ENCODE assay signal across 31 cellular contexts in genomic region chr6:81480139-81480538, GRCh38.
DNase-seq lines count a peak whose midpoint lies in the region; ATAC-seq and TF ChIP-seq lines count a peak whose summit lies in the region.
"Had no signal": no experiment of that assay in that cellular context is flagged by ENCODE, and none has a peak within 500 bp of the region (broad histone marks: within the 10 kb centered on the region; RNA-seq: fewer than 3 reads in every experiment).

No MANE protein-coding gene starts in this region.

- in situ Hi-C loops in brain microvascular endothelial cell (cut with HindIII; ENCODE audit: low pct_ligation_motif_present, low sequenced_read_pairs), result no loop called here

- intact Hi-C loops in testis (cut with DNase I; ENCODE audit: low total_unique reads) (no loop called here), sigmoid colon (cut with DNase I) (no loop called here)

- TF ChIP-seq CTCF in brain microvascular endothelial cell (IDR thresholded peaks at IDR 0.05; ENCODE audit: low read depth, low read length, missing control alignments), result no peak
- TF ChIP-seq CTCF in testis (IDR thresholded peaks at IDR 0.05), result no peak
- TF ChIP-seq CTCF in sigmoid colon (IDR thresholded peaks at IDR 0.05), result no peak

- H3K4me1 ChIP-seq in testis, result no peaks in the 10 kb centered on the region
- peaks cover 0 to 12% (median 0%) of the 10 kb centered on the region in 4 donors for H3K4me1 ChIP-seq in sigmoid colon
- H3K4me1 ChIP-seq: esophagus muscularis mucosa, heart right ventricle, Peyer's patch, psoas muscle, SJCRH30, transverse colon had no signal

- H3K27ac ChIP-seq in brain microvascular endothelial cell (no peak overlapping the region), testis (no peak overlapping the region), sigmoid colon (no peak overlapping the region)
- H3K27ac ChIP-seq: cardiac muscle cell, esophagus muscularis mucosa, heart right ventricle, HL-60, Peyer's patch, psoas muscle, SJCRH30, transverse colon, VCaP had no signal

- no peaks in the 10 kb centered on the region for H3K27me3 ChIP-seq in brain microvascular endothelial cell (replicated peaks)
- no peaks in the 10 kb centered on the region for H3K27me3 ChIP-seq in testis
- no peaks in the 10 kb centered on the region for H3K27me3 ChIP-seq in sigmoid colon
- H3K27me3 ChIP-seq: cardiac muscle cell, esophagus muscularis mucosa, heart right ventricle, Peyer's patch, SJCRH30, transverse colon had no signal

- no peak overlapping the region for H3K4me3 ChIP-seq in brain microvascular endothelial cell (ENCODE audit: low read depth, low read length)
- no peak overlapping the region for H3K4me3 ChIP-seq in testis
- H3K4me3 ChIP-seq in sigmoid colon, result no peak overlapping the region
- H3K4me3 ChIP-seq: cardiac muscle cell, esophagus muscularis mucosa, heart right ventricle, lung, Peyer's patch, psoas muscle, SJCRH30, transverse colon had no signal

- ATAC-seq in GM18520 (IDR thresholded peaks at IDR 0.05; ENCODE audit: unreplicated experiment), result no peak
- ATAC-seq in GM21786 (IDR thresholded peaks at IDR 0.05; ENCODE audit: unreplicated experiment), result no peak
- ATAC-seq: activated T-helper 17 cell treated with anti-CD3 and anti-CD28 coated beads, Interleukin-2, amount 50 U/mL, for 72 hours; heart right ventricle; naive thymus-derived CD8-positive, alpha-beta T cell; psoas muscle; stimulated activated effector memory CD8-positive, alpha-beta T cell treated with anti-CD3 and anti-CD28 coated beads, Interleukin-12 subunit alpha, Interleukin-12 subunit beta, amount 100 ng/mL, for 72 hours had no signal

- H3K9me3 ChIP-seq in testis, result no peaks in the 10 kb centered on the region
- peaks cover 0 to 2% (median 0%) of the 10 kb centered on the region in 4 donors for H3K9me3 ChIP-seq in sigmoid colon
- H3K9me3 ChIP-seq: esophagus muscularis mucosa, Peyer's patch, psoas muscle, SJCRH30, transverse colon had no signal

- no peak for TF ChIP-seq EP300 in sigmoid colon (IDR thresholded peaks at IDR 0.05)

- H3K36me3 ChIP-seq in brain microvascular endothelial cell (replicated peaks) (no peaks in the 10 kb centered on the region), testis (ENCODE audit: low read depth, missing control alignments) (no peaks in the 10 kb centered on the region), sigmoid colon (no peaks in the 10 kb centered on the region)
- H3K36me3 ChIP-seq: cardiac muscle cell, esophagus muscularis mucosa, heart right ventricle, Peyer's patch, SJCRH30, transverse colon had no signal

- TF ChIP-seq POLR2A in testis (IDR thresholded peaks at IDR 0.05) (no peak), sigmoid colon (IDR thresholded peaks at IDR 0.05) (no peak)

- DNase-seq in SIG-M5 treated with dmso at 0.1 percent for 504 hours (lab: John Stamatoyannopoulos, UW; ENCODE audit: unreplicated experiment) (peak; percentile 1), SIG-M5 (lab: John Stamatoyannopoulos, UW) (no peak), brain microvascular endothelial cell (peak; percentile 17), inferior parietal cortex (ENCODE audit: extremely low spot score) (peak; percentile 26), testis (no peak), sigmoid colon (no peak)
- DNase-seq: 8988T; activated CD4-positive, alpha-beta T cell treated with anti-CD3 and anti-CD28 coated beads for 48 hours; activated naive CD4-positive, alpha-beta T cell treated with anti-CD3 and anti-CD28 coated beads, Interleukin-2, amount 50 U/mL, for 16 hours; amniotic stem cell; heart right ventricle; kidney glomerular epithelial cell; naive thymus-derived CD8-positive, alpha-beta T cell; NCI-H1930; NCI-H69; occipital lobe; Peyer's patch; psoas muscle; SJCRH30; SW 1271; T1000; transverse colon had no signal

Comparison
In these comparisons a context has a peak if more than half of its experiments do, and no peak if none do; other contexts are left out.
1. DNase-seq: peak in SIG-M5 treated with dmso at 0.1 percent for 504 hours (single experiment), brain microvascular endothelial cell (single experiment) and inferior parietal cortex (single experiment); none in SIG-M5 (single experiment), testis (single experiment) and sigmoid colon (single experiment).